Comparison of ENCODE assay signal across 14 cellular contexts in the genomic region with DNA sequence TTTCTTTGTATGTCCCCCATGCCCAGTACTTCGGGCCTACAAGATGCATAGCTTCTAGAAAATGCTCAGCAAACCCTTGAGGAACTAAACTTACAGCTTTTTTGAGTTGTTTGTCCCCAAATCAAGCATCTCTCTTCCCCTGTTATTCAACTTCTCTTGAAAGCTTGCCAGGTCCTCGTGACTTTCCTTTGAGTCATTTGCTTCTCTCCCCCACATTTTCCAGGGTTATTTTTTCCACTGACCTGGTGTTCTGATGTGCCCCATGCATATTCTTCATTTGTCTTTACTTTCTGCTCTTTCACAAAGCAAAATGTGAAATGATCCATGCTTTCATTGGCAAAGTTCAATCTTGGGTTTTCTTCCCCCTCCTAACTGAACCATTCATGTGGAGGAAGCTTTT.
DNase-seq lines count a peak whose midpoint lies in the region; ATAC-seq lines count a peak whose summit lies in the region.
"Had no signal": no experiment of that assay in that cellular context is flagged by ENCODE, and none has a peak within 500 bp of the region (broad histone marks: within the 10 kb centered on the region; RNA-seq: fewer than 3 reads in every experiment).

No MANE protein-coding gene starts in this region.

- DNase-seq in AG20443 (ENCODE audit: low spot score), result peak; percentile 28
- peak; percentile 38 for DNase-seq in HT1080 (ENCODE audit: low read depth)
- DNase-seq in amniotic stem cell (lab: John Stamatoyannopoulos, UW), result peak; percentile 18
- peak; percentile 19 for DNase-seq in kidney tubule cell (ENCODE audit: low spot score)
- DNase-seq in cerebellum (ENCODE audit: low spot score), result no peak
- no peak for DNase-seq in HCEC 1CT
- DNase-seq: activated gamma-delta T cell, NCI-H1436 treated with DMSO at 0.1 percent for 48 hours, NCI-H446 treated with DMSO at 0.1 percent for 48 hours, trophoblast cell had no signal

- no peak for ATAC-seq in activated CD4-positive, CD25-positive, alpha-beta regulatory T cell treated with anti-CD3 and anti-CD28 coated beads, Interleukin-2, amount 50 U/mL, for 24 hours
- ATAC-seq in HG03378 (IDR thresholded peaks at IDR 0.05; ENCODE audit: unreplicated experiment), result no peak
- ATAC-seq: stimulated activated effector memory CD8-positive, alpha-beta T cell treated with anti-CD3 and anti-CD28 coated beads, Interleukin-12 subunit alpha, Interleukin-12 subunit beta, amount 100 ng/mL, for 72 hours; WTC11 had no signal

Comparison
In these comparisons a context has a peak if more than half of its experiments do, and no peak if none do; other contexts are left out.
1. DNase-seq: peak in AG20443 (single experiment), HT1080 (single experiment), amniotic stem cell (single experiment) and kidney tubule cell (single experiment); none in cerebellum (single experiment) and HCEC 1CT (single experiment).